9 cellular contexts compared by ENCODE assay signal in the genomic region with DNA sequence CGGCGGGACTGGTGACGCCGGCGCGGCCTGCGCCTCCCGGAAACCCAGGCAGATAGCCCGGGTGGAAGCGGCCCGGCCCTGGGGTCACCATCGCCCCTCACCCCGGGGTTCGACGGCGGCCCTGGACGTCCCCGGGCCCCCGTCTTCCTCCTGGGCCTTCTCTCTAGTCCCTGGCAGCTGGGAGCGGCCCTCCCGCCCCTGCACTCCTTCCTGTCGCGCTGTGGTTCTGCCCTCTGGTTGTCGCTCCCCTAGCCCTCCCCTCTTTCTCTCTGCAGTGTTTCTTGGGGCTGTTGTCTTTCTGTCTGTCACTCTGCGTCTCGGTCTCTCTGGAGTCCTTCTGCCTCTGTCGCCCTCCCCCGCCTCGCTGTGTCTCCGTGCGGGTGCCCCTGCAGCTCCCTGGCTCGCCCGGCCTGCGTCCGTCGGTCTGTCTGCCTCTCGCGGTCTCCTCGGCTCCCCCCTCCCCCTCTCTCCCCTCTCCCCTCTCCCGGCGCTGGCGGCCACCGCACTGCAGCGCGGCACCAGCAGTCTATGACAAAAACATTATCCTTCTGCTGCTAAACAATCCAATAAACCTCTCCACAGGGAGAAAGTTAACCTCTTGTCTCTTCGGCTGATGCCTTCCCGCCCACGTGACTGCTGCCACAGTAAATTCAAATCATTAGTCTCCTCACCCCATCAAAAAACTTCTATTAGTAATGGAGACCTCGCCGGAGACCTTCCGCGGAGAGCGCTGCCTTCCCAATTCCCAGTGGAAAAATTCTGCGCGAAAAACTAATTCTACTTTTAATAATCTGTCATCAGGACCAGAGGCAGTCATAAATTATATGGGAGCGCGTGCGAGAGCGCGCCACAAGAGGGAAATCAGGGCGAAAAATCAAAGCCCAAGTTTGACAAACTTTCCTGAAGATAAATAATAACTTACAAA.
DNase-seq lines count a peak whose midpoint lies in the region; ATAC-seq and TF ChIP-seq lines count a peak whose summit lies in the region.
"Had no signal": no experiment of that assay in that cellular context is flagged by ENCODE, and none has a peak within 500 bp of the region (broad histone marks: within the 10 kb centered on the region; RNA-seq: fewer than 3 reads in every experiment).

No MANE protein-coding gene starts in this region.

- H4K20me1 ChIP-seq in hepatocyte (ENCODE audit: insufficient read depth, poor library complexity, severe bottlenecking): no peaks in the 10 kb centered on the region

- H3K9me3 Mint-ChIP-seq in stimulated activated memory B cell treated with anti-CD40 and anti-IgM and Interleukin-4, amounts not matched to agents 10 μg/mL and 1 μg/mL and 100 μg/mL, for 72 hours: peaks cover 5% of the 10 kb centered on the region

- peak overlapping the region; percentile 28 for H3K27ac Mint-ChIP-seq in stimulated activated memory B cell treated with anti-CD40 and anti-IgM and Interleukin-4, amounts not matched to agents 10 μg/mL and 1 μg/mL and 100 μg/mL, for 72 hours

- DNase-seq in NCI-H82 (lab: John Stamatoyannopoulos, UW) (peak; percentile 42), NCI-H82 treated with DMSO at 0.1 percent for 48 hours (lab: John Stamatoyannopoulos, UW; ENCODE audit: unreplicated experiment) (no peak), hepatocyte (ENCODE audit: low spot score) (no peak), hepatic stellate cell (ENCODE audit: low spot score) (no peak)
- DNase-seq in activated CD4-positive, alpha-beta T cell treated with anti-CD3 and anti-CD28 coated beads for 48 hours: peak; percentile 17

- H3K4me3 ChIP-seq in hepatocyte: no peak overlapping the region

- H3K27me3 ChIP-seq in hepatocyte: peaks cover 78% of the 10 kb centered on the region

- peak overlapping the region; percentile 70 for H3K4me3 Mint-ChIP-seq in stimulated activated memory B cell treated with anti-CD40 and anti-IgM and Interleukin-4, amounts not matched to agents 10 μg/mL and 1 μg/mL and 100 μg/mL, for 72 hours

- H3K4me2 ChIP-seq in hepatocyte: peak overlapping the region; percentile 84

- H3K36me3 ChIP-seq in hepatocyte (replicated peaks; ENCODE audit: insufficient read depth, low read depth): no peaks in the 10 kb centered on the region

- no peak for TF ChIP-seq CTCF in hepatocyte (IDR thresholded peaks at IDR 0.05; ENCODE audit: poor library complexity)

- H3K27me3 Mint-ChIP-seq in stimulated activated memory B cell treated with anti-CD40 and anti-IgM and Interleukin-4, amounts not matched to agents 10 μg/mL and 1 μg/mL and 100 μg/mL, for 72 hours: peaks cover 78% of the 10 kb centered on the region

- peak overlapping the region; percentile 63 for H2AFZ ChIP-seq in hepatocyte

- peaks cover 18% of the 10 kb centered on the region for H3K4me1 ChIP-seq in hepatocyte (ENCODE audit: insufficient read depth)

- H3K27ac ChIP-seq in hepatocyte: no peak overlapping the region
- H3K27ac ChIP-seq: VCaP had no signal

- no peaks in the 10 kb centered on the region for H3K9me2 ChIP-seq in hepatocyte (replicated peaks; ENCODE audit: insufficient read depth)

- H3K4me1 Mint-ChIP-seq in stimulated activated memory B cell treated with anti-CD40 and anti-IgM and Interleukin-4, amounts not matched to agents 10 μg/mL and 1 μg/mL and 100 μg/mL, for 72 hours: peaks cover 30% of the 10 kb centered on the region

- WGBS in hepatocyte (ENCODE audit: low lambda C conversion rate, missing lambda C conversion rate): 1% methylated on average over 23 of the region's 61 CpGs

- H3K36me3 Mint-ChIP-seq in stimulated activated memory B cell treated with anti-CD40 and anti-IgM and Interleukin-4, amounts not matched to agents 10 μg/mL and 1 μg/mL and 100 μg/mL, for 72 hours: no peaks in the 10 kb centered on the region

- H3K9me3 ChIP-seq in hepatocyte (ENCODE audit: low read depth): no peaks in the 10 kb centered on the region

- ATAC-seq in stimulated activated memory B cell treated with anti-CD40 and anti-IgM and Interleukin-4, amounts not matched to agents 10 μg/mL and 1 μg/mL and 100 μg/mL, for 72 hours: no peak
- ATAC-seq in GM18520 (IDR thresholded peaks at IDR 0.05; ENCODE audit: unreplicated experiment): no peak
- ATAC-seq in GM21737 (IDR thresholded peaks at IDR 0.05; ENCODE audit: unreplicated experiment): no peak

- H3K79me2 ChIP-seq in hepatocyte: no peaks in the 10 kb centered on the region

Comparison
In these comparisons a context has a peak if more than half of its experiments do, and no peak if none do; other contexts are left out.
1. DNase-seq: peak in NCI-H82 (single experiment) and activated CD4-positive, alpha-beta T cell treated with anti-CD3 and anti-CD28 coated beads for 48 hours (single experiment); none in NCI-H82 treated with DMSO at 0.1 percent for 48 hours (single experiment), hepatocyte (single experiment) and hepatic stellate cell (single experiment).